Comparison of ENCODE assay signal across 11 cellular contexts in genomic region chr16:87725596-87726235, GRCh38. TPM values are rescaled to one million over a fixed set of nuclear protein-coding genes. Genes with fewer than 3 reads are reported as not detected.
A peak's percentile ranks its signal among the peaks of the same experiment; 100 is the strongest.
DNase-seq lines count a peak whose midpoint lies in the region; ATAC-seq and TF ChIP-seq lines count a peak whose summit lies in the region.
"Had no signal": no experiment of that assay in that cellular context is flagged by ENCODE, and none has a peak within 500 bp of the region (broad histone marks: within the 10 kb centered on the region; RNA-seq: fewer than 3 reads in every experiment).

No MANE protein-coding gene starts in this region.

- H3K4me3 Mint-ChIP-seq in CD8-positive, alpha-beta memory T cell = peak overlapping the region in 1 of 7 donors; percentile 66
- no peak overlapping the region for H3K4me3 Mint-ChIP-seq in central memory CD8-positive, alpha-beta T cell
- peak overlapping the region; percentile 77 for H3K4me3 Mint-ChIP-seq in natural killer cell

- TF ChIP-seq CTCF in HFF-Myc (IDR thresholded peaks at IDR 0.05; ENCODE audit: low read depth, low read length, missing control alignments) (no peak), natural killer cell (IDR thresholded peaks at IDR 0.05) (no peak), esophagus muscularis mucosa (IDR thresholded peaks at IDR 0.05) (no peak)

- no peaks in the 10 kb centered on the region for H3K27me3 ChIP-seq in CD8-positive, alpha-beta memory T cell (ENCODE audit: insufficient read depth, low read length, poor library complexity, severe bottlenecking)
- no peaks in the 10 kb centered on the region for H3K27me3 ChIP-seq in esophagus muscularis mucosa
- H3K27me3 ChIP-seq: transverse colon had no signal

- CTCF ChIA-PET in CD8-positive, alpha-beta memory T cell (lab: Charles Lee) = no interaction called here

- no peaks in the 10 kb centered on the region for H3K9me3 Mint-ChIP-seq in CD8-positive, alpha-beta memory T cell
- no peaks in the 10 kb centered on the region for H3K9me3 Mint-ChIP-seq in central memory CD8-positive, alpha-beta T cell
- no peaks in the 10 kb centered on the region for H3K9me3 Mint-ChIP-seq in natural killer cell

- no peak for DNase-seq in CD8-positive, alpha-beta memory T cell
- DNase-seq in HFF-Myc (ENCODE audit: extremely low read depth, low read depth) = peak; percentile 60
- DNase-seq in central memory CD8-positive, alpha-beta T cell (ENCODE audit: low spot score in 2 of 2) = no peak
- DNase-seq in natural killer cell = peak; percentile 25
- DNase-seq in HPDE6-E6E7 (ENCODE audit: extremely low spot score) = no peak
- DNase-seq in stimulated activated CD4-positive, alpha-beta T cell treated with anti-CD3 and anti-CD28 coated beads, Interleukin-4, amount 100 ng/mL, for 4 hours = no peak
- no peak for DNase-seq in esophagus muscularis mucosa (ENCODE audit: extremely low spot score)
- DNase-seq: central memory CD4-positive, alpha-beta T cell; NCI-H1436 had no signal

- no peaks in the 10 kb centered on the region for H3K4me1 ChIP-seq in CD8-positive, alpha-beta memory T cell (ENCODE audit: insufficient read depth, low read length)
- H3K4me1 ChIP-seq in esophagus muscularis mucosa = peaks cover 0 to 12% (median 7%) of the 10 kb centered on the region in 4 donors
- H3K4me1 ChIP-seq: transverse colon had no signal

- peaks cover 40% of the 10 kb centered on the region for H3K36me3 ChIP-seq in CD8-positive, alpha-beta memory T cell (ENCODE audit: insufficient read depth, low read length)
- H3K36me3 ChIP-seq in esophagus muscularis mucosa = peaks cover 14 to 78% (median 43%) of the 10 kb centered on the region in 4 donors

- no peak for TF ChIP-seq EP300 in esophagus muscularis mucosa (IDR thresholded peaks at IDR 0.05)

- ATAC-seq in central memory CD8-positive, alpha-beta T cell (replicated peaks; ENCODE audit: extremely low read depth, poor library complexity, severe bottlenecking) = peak; percentile 9
- peak; percentile 10 to 30 (median 21) for ATAC-seq in natural killer cell
- ATAC-seq in GM21723 (IDR thresholded peaks at IDR 0.05; ENCODE audit: unreplicated experiment) = no peak

- TF ChIP-seq POLR2A in esophagus muscularis mucosa (IDR thresholded peaks at IDR 0.05; ENCODE audit: low read depth) = no peak

- H3K27me3 Mint-ChIP-seq in CD8-positive, alpha-beta memory T cell = no peaks in the 10 kb centered on the region
- H3K27me3 Mint-ChIP-seq in central memory CD8-positive, alpha-beta T cell = no peaks in the 10 kb centered on the region
- no peaks in the 10 kb centered on the region for H3K27me3 Mint-ChIP-seq in natural killer cell (ENCODE audit: low read depth in 2 of 2)

- H3K4me1 Mint-ChIP-seq in CD8-positive, alpha-beta memory T cell = peaks cover 15 to 39% (median 34%) of the 10 kb centered on the region in 3 donors
- peaks cover 34% of the 10 kb centered on the region for H3K4me1 Mint-ChIP-seq in central memory CD8-positive, alpha-beta T cell
- H3K4me1 Mint-ChIP-seq in natural killer cell = peaks cover 57 to 58% of the 10 kb centered on the region in 2 donors

- intact Hi-C loops in natural killer cell (cut with micrococcal nuclease) = loop anchor here (1.0 kb wide), 1 partner anchor 12 kb away; no protein-coding TSS in a partner anchor
- intact Hi-C loops in esophagus muscularis mucosa (cut with DNase I) = no loop called here

- POLR2A ChIA-PET in CD8-positive, alpha-beta memory T cell (lab: Charles Lee) = interaction anchor here (1.2 kb wide), 1 partner anchor 40 kb away, joined by 3 read pairs; the partner anchor contains the start of gene KLHDC4

- H3K36me3 Mint-ChIP-seq in CD8-positive, alpha-beta memory T cell = peaks cover 0 to 81% (median 17%) of the 10 kb centered on the region in 3 donors
- peaks cover 55% of the 10 kb centered on the region for H3K36me3 Mint-ChIP-seq in central memory CD8-positive, alpha-beta T cell (ENCODE audit: insufficient read depth)
- H3K36me3 Mint-ChIP-seq in natural killer cell = peaks cover 20% of the 10 kb centered on the region

- H3K27ac ChIP-seq in CD8-positive, alpha-beta memory T cell (ENCODE audit: low read depth, low read length) = no peak overlapping the region
- no peak overlapping the region for H3K27ac ChIP-seq in esophagus muscularis mucosa (replicated peaks in 1 of 4)
- H3K27ac ChIP-seq: transverse colon had no signal

- no peaks in the 10 kb centered on the region for H3K9me3 ChIP-seq in CD8-positive, alpha-beta memory T cell (ENCODE audit: low read length)
- H3K9me3 ChIP-seq in esophagus muscularis mucosa = no peaks in the 10 kb centered on the region
- H3K9me3 ChIP-seq: transverse colon had no signal

- H3K27ac Mint-ChIP-seq in CD8-positive, alpha-beta memory T cell = peak overlapping the region in 7 of 8 donors; percentile 39 to 88 (median 64)
- peak overlapping the region; percentile 94 for H3K27ac Mint-ChIP-seq in central memory CD8-positive, alpha-beta T cell (ENCODE audit: low read depth)
- H3K27ac Mint-ChIP-seq in natural killer cell = peak overlapping the region; percentile 97 to 99

- H3K4me3 ChIP-seq in CD8-positive, alpha-beta memory T cell (ENCODE audit: low read length) = no peak overlapping the region
- H3K4me3 ChIP-seq in HFF-Myc (replicated peaks; ENCODE audit: low read depth, low read length) (no peak overlapping the region), esophagus muscularis mucosa (no peak overlapping the region)
- H3K4me3 ChIP-seq: transverse colon had no signal

- WGBS in esophagus muscularis mucosa = 82% methylated on average over 28 of the region's 28 CpGs

RNA-seq across cellular contexts. Expression of gene KLHDC4, which starts 40.1 kb away (rescaled TPM):
- 10 to 100 TPM; 71.5 to 77.3 TPM for total RNA-seq in CD8-positive, alpha-beta memory T cell
- 35.5 TPM for polyA plus RNA-seq in CD8-positive, alpha-beta memory T cell
- total RNA-seq in natural killer cell (100 to 1,000 TPM; 210 to 311 (median 210) TPM), esophagus muscularis mucosa (10 to 100 TPM; 22.2 to 41.5 (median 31.4) TPM)

Comparison
In these comparisons a context has a peak if more than half of its experiments do, and no peak if none do; other contexts are left out.
1. DNase-seq: peak in HFF-Myc (single experiment) and natural killer cell (single experiment); none in CD8-positive, alpha-beta memory T cell (0 of 5), central memory CD8-positive, alpha-beta T cell (0 of 2), HPDE6-E6E7 (single experiment), stimulated activated CD4-positive, alpha-beta T cell treated with anti-CD3 and anti-CD28 coated beads, Interleukin-4, amount 100 ng/mL, for 4 hours (0 of 2) and esophagus muscularis mucosa (single experiment).
2. Peak in every context shown above with its lines, with median percentiles within 50 percentile points of each other: H3K27ac Mint-ChIP-seq.